In genomic region chr9:78544260-78544659, GRCh38 we compare ENCODE assay signal across 30 cellular contexts.
"Had no signal": no experiment of that assay in that cellular context is flagged by ENCODE, and none has a peak within 500 bp of the region (broad histone marks: within the 10 kb centered on the region; RNA-seq: fewer than 3 reads in every experiment).

No MANE protein-coding gene starts in this region.

- H3K27me3 Mint-ChIP-seq: activated CD4-positive, alpha-beta T cell treated with anti-CD3 and anti-CD28 coated beads, Interleukin-2, amount 10 ng/mL, durations not matched to agents 24 days and 14 days had no signal

- H3K4me3 Mint-ChIP-seq: activated CD4-positive, alpha-beta T cell treated with anti-CD3 and anti-CD28 coated beads, Interleukin-2, amount 10 ng/mL, durations not matched to agents 24 days and 14 days; activated naive CD8-positive, alpha-beta T cell treated with anti-CD3 and anti-CD28 coated beads for 36 hours; activated T-cell treated with anti-CD3 and anti-CD28 coated beads, Interleukin-2, amount 50 U/mL, for 4 hours; T-helper 1 cell treated with Interleukin-12 subunit alpha and Interleukin-12 subunit beta and Interleukin-4 antibody, amounts not matched to agents 30 μg/mL and 1 μg/mL, for 36 hours; T-helper 2 cell treated with Interferon-gamma antibody and Interleukin-4, amounts not matched to agents 5 μg/mL and 100 μg/mL, for 36 hours had no signal

- H3K27ac Mint-ChIP-seq: activated CD4-positive, alpha-beta T cell treated with anti-CD3 and anti-CD28 coated beads, Interleukin-2, amount 10 ng/mL, durations not matched to agents 24 days and 14 days; activated naive CD8-positive, alpha-beta T cell treated with anti-CD3 and anti-CD28 coated beads for 36 hours; T-helper 1 cell treated with Interleukin-12 subunit alpha and Interleukin-12 subunit beta and Interleukin-4 antibody, amounts not matched to agents 30 μg/mL and 1 μg/mL, for 36 hours; T-helper 2 cell treated with Interferon-gamma antibody and Interleukin-4, amounts not matched to agents 5 μg/mL and 100 μg/mL, for 36 hours had no signal

- H3K4me1 ChIP-seq: Peyer's patch had no signal

- H3K4me3 ChIP-seq: MG63, Peyer's patch, SJSA1 had no signal

- DNase-seq: activated CD4-positive, alpha-beta T cell treated with anti-CD3 and anti-CD28 coated beads, Interleukin-2, amount 10 ng/mL, durations not matched to agents 24 days and 14 days; activated CD4-positive, alpha-beta T cell treated with anti-CD3 and anti-CD28 coated beads, Interleukin-2, amount 50 U/mL, for 48 hours; activated CD8-positive, alpha-beta memory T cell treated with anti-CD3 and anti-CD28 coated beads, Interleukin-2, amount 50 U/mL, for 4 hours; activated effector memory CD4-positive, alpha-beta T cell treated with Interleukin-2 at 50 U/mL for 16 hours; activated naive CD4-positive, alpha-beta T cell treated with anti-CD3 and anti-CD28 coated beads, Interleukin-2, amount 50 U/mL, for 16 hours; activated naive CD8-positive, alpha-beta T cell treated with anti-CD3 and anti-CD28 coated beads for 36 hours; activated T-cell treated with anti-CD3 and anti-CD28 coated beads for 4 hours; activated T-cell treated with anti-CD3 and anti-CD28 coated beads, Interleukin-2, amount 50 U/mL, for 4 hours; amniotic stem cell; aorta; brain microvascular endothelial cell; central memory CD4-positive, alpha-beta T cell; Kasumi-1; MG63; NCI-H1048; NCI-H1436 treated with DMSO at 0.1 percent for 48 hours; NCI-H1694 treated with DMSO at 0.1 percent for 48 hours; NCI-H2029; NCI-H345; NCI-H524 treated with DMSO at 0.1 percent for 48 hours; NK-92 treated with Interleukin-12 subunit alpha and Interleukin-12 subunit beta, amount 100 ng/mL, for 24 hours; PC-3; Peyer's patch; RPMI8226; SHP77 treated with DMSO at 0.1 percent for 48 hours; SK-N-SH had no signal

- ATAC-seq: activated T-cell treated with anti-CD3 and anti-CD28 coated beads, Interleukin-2, amount 50 U/mL, for 4 hours; PC-3 had no signal

- H3K9ac ChIP-seq: SK-N-SH had no signal

- H3K36me3 ChIP-seq: brain microvascular endothelial cell, MG63, Peyer's patch, SJSA1 had no signal

- H3K4me2 ChIP-seq: SK-N-SH had no signal

- H3K9me3 ChIP-seq: MG63, Peyer's patch, SJSA1, SK-N-SH had no signal

- H3K27me3 ChIP-seq: brain microvascular endothelial cell, MG63, Peyer's patch, SJSA1 had no signal

- H3K36me3 Mint-ChIP-seq: activated naive CD8-positive, alpha-beta T cell treated with anti-CD3 and anti-CD28 coated beads for 36 hours had no signal

- H3K27ac ChIP-seq: brain microvascular endothelial cell, Peyer's patch, SJSA1 had no signal

- H3K9me3 Mint-ChIP-seq: activated CD4-positive, alpha-beta T cell treated with anti-CD3 and anti-CD28 coated beads, Interleukin-2, amount 10 ng/mL, durations not matched to agents 24 days and 14 days; activated naive CD8-positive, alpha-beta T cell treated with anti-CD3 and anti-CD28 coated beads for 36 hours; activated T-cell treated with anti-CD3 and anti-CD28 coated beads, Interleukin-2, amount 50 U/mL, for 4 hours; T-helper 1 cell treated with Interleukin-12 subunit alpha and Interleukin-12 subunit beta and Interleukin-4 antibody, amounts not matched to agents 30 μg/mL and 1 μg/mL, for 36 hours; T-helper 2 cell treated with Interferon-gamma antibody and Interleukin-4, amounts not matched to agents 5 μg/mL and 100 μg/mL, for 36 hours had no signal

- FAIRE-seq: TTC549 had no signal

- H3K9me2 ChIP-seq: SK-N-SH had no signal

- H3K4me1 Mint-ChIP-seq: activated CD4-positive, alpha-beta T cell treated with anti-CD3 and anti-CD28 coated beads, Interleukin-2, amount 10 ng/mL, durations not matched to agents 24 days and 14 days; activated naive CD8-positive, alpha-beta T cell treated with anti-CD3 and anti-CD28 coated beads for 36 hours had no signal
